ENCODE assay signal across 1 cellular context in the genomic region with DNA sequence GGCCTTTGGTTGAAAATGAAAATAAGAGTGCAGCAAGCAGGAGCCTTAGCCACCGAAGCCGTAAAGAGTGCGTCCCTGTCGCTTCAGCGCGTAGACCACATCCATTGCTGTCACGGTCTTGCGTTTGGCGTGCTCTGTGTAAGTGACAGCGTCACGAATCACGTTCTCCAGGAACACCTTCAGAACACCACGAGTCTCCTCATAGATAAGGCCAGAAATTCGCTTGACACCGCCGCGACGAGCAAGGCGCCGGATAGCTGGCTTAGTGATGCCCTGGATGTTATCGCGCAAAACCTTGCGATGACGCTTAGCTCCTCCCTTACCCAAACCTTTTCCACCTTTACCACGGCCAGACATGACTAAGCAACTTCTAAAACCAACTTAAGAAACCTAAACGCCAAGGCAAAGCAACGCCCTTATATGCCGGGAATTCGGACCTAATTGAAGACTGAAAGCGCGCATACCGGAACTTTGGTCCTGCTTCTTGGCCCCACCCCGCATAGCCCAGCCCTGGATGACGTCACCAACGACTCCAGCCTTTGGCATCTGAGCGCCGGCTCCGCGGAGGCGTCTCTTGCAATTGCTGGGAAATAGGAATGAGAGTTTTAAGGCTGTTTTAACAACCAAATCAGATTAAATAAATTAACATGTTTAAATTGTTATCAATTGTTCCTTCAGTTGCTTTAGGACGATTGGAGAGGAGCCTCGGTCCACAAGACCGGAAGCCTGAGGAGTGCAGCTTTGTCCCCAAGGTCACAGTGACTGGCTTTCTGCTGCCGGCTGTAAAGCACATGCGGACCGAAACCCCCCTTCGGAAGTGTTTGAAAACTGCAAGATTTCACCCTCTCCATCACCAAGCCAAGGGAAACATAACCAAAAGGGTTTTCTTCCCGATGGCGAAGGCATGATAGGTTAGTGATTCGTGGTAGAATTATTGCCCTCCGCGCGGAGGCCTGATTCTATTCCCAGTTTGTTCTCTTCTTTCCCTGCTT.
A peak's percentile ranks its signal among the peaks of the same experiment; 100 is the strongest.
TF ChIP-seq lines count a peak whose summit lies in the region.

No MANE protein-coding gene starts in this region.

TF ChIP-seq in SK-N-SH, 30 proteins besides CTCF, POLR2A, EP300 and RAD21 (continued from another document):
- TF ChIP-seq, protein P1, sequence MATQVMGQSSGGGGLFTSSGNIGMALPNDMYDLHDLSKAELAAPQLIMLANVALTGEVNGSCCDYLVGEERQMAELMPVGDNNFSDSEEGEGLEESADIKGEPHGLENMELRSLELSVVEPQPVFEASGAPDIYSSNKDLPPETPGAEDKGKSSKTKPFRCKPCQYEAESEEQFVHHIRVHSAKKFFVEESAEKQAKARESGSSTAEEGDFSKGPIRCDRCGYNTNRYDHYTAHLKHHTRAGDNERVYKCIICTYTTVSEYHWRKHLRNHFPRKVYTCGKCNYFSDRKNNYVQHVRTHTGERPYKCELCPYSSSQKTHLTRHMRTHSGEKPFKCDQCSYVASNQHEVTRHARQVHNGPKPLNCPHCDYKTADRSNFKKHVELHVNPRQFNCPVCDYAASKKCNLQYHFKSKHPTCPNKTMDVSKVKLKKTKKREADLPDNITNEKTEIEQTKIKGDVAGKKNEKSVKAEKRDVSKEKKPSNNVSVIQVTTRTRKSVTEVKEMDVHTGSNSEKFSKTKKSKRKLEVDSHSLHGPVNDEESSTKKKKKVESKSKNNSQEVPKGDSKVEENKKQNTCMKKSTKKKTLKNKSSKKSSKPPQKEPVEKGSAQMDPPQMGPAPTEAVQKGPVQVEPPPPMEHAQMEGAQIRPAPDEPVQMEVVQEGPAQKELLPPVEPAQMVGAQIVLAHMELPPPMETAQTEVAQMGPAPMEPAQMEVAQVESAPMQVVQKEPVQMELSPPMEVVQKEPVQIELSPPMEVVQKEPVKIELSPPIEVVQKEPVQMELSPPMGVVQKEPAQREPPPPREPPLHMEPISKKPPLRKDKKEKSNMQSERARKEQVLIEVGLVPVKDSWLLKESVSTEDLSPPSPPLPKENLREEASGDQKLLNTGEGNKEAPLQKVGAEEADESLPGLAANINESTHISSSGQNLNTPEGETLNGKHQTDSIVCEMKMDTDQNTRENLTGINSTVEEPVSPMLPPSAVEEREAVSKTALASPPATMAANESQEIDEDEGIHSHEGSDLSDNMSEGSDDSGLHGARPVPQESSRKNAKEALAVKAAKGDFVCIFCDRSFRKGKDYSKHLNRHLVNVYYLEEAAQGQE (IDR thresholded peaks at IDR 0.05; ENCODE audit: low read depth, low read length): peak; percentile 84
- TF ChIP-seq, protein P2, sequence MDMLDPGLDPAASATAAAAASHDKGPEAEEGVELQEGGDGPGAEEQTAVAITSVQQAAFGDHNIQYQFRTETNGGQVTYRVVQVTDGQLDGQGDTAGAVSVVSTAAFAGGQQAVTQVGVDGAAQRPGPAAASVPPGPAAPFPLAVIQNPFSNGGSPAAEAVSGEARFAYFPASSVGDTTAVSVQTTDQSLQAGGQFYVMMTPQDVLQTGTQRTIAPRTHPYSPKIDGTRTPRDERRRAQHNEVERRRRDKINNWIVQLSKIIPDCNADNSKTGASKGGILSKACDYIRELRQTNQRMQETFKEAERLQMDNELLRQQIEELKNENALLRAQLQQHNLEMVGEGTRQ (IDR thresholded peaks at IDR 0.05; ENCODE audit: borderline replicate concordance, low read depth, low read length): no peak
- TF ChIP-seq, protein P3, sequence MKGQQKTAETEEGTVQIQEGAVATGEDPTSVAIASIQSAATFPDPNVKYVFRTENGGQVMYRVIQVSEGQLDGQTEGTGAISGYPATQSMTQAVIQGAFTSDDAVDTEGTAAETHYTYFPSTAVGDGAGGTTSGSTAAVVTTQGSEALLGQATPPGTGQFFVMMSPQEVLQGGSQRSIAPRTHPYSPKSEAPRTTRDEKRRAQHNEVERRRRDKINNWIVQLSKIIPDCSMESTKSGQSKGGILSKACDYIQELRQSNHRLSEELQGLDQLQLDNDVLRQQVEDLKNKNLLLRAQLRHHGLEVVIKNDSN (IDR thresholded peaks at IDR 0.05; ENCODE audit: borderline replicate concordance, low read depth): no peak
- TF ChIP-seq, protein P4, sequence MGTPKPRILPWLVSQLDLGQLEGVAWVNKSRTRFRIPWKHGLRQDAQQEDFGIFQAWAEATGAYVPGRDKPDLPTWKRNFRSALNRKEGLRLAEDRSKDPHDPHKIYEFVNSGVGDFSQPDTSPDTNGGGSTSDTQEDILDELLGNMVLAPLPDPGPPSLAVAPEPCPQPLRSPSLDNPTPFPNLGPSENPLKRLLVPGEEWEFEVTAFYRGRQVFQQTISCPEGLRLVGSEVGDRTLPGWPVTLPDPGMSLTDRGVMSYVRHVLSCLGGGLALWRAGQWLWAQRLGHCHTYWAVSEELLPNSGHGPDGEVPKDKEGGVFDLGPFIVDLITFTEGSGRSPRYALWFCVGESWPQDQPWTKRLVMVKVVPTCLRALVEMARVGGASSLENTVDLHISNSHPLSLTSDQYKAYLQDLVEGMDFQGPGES (IDR thresholded peaks at IDR 0.05; ENCODE audit: low read depth, low read length): peak; percentile 61
- TF ChIP-seq GABPA (IDR thresholded peaks at IDR 0.05; ENCODE audit: low read depth) (peak; percentile 61), EZH2phosphoT487 (IDR thresholded peaks at IDR 0.05; ENCODE audit: borderline replicate concordance, low read depth) (no peak), SIN3A (IDR thresholded peaks at IDR 0.05; ENCODE audit: borderline replicate concordance, low read depth, low read length) (peak; percentile 99; the same call in 1 of the 2 replicates), ELF1 (IDR thresholded peaks at IDR 0.05) (peak; percentile 91), GATA2 (CRISPR knock-in tag; IDR thresholded peaks at IDR 0.05) (no peak), RFX5 (IDR thresholded peaks at IDR 0.05; ENCODE audit: low read length) (no peak), TCF12 (IDR thresholded peaks at IDR 0.05) (peak; percentile 79)
